Comparison of ENCODE assay signal across 8 cellular contexts in the genomic region with DNA sequence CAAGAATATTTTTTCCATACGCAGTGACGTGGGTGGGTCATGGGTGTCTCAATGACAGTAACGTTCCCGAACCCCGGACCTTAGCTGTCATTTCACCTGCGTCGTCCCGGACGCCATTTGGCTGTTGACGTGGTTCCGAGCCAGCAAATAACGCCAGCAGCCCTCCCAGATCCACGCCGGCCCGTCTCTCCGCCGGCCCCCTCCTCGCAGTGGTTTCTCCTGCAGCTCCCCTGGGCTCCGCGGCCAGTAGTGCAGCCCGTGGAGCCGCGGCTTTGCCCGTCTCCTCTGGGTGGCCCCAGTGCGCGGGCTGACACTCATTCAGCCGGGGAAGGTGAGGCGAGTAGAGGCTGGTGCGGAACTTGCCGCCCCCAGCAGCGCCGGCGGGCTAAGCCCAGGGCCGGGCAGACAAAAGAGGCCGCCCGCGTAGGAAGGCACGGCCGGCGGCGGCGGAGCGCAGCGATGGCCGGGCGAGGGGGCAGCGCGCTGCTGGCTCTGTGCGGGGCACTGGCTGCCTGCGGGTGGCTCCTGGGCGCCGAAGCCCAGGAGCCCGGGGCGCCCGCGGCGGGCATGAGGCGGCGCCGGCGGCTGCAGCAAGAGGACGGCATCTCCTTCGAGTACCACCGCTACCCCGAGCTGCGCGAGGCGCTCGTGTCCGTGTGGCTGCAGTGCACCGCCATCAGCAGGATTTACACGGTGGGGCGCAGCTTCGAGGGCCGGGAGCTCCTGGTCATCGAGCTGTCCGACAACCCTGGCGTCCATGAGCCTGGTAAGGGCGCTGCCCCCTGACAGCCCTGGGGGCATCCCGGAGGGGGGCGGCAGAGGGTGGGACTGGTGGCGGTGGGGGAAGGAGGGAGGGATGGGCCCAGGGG. TPM values are rescaled to one million over a fixed set of nuclear protein-coding genes. Genes with fewer than 3 reads are reported as not detected.
DNase-seq lines count a peak whose midpoint lies in the region; ATAC-seq and TF ChIP-seq lines count a peak whose summit lies in the region.

Gene CPE (plus strand): TSS at position 246 of the 869 bp plus-strand sequence. CDS start 214 bp downstream, at position 460.

- peak within 1 kb of the TSS; percentile 93 for H2AFZ ChIP-seq in HCT116 (ENCODE audit: low read depth, low read length, poor library complexity, severe bottlenecking)

- H3K36me3 ChIP-seq in HCT116 (ENCODE audit: control insufficient read depth in 1 of 2, insufficient read depth in 2 of 2, low read length in 2 of 2) (no peaks in the 10 kb centered on the region), right atrium auricular region (no peaks in the 10 kb centered on the region), prostate gland (no peaks in the 10 kb centered on the region), uterus (no peaks in the 10 kb centered on the region)

- TF ChIP-seq CTCF in HCT116 (IDR thresholded peaks at IDR 0.05 in 2 of 3, conservative IDR thresholded peaks at IDR 0.05 in 1 of 3; ENCODE audit: borderline replicate concordance in 1 of 3, insufficient read depth in 1 of 3, low read depth in 2 of 3, low read length in 2 of 3) (peak; percentile 12 to 47 (median 39); a peak in 4 of 6 replicates), right atrium auricular region (IDR thresholded peaks at IDR 0.05) (peak in 1 of 2 donors; percentile 53), prostate gland (IDR thresholded peaks at IDR 0.05) (peak in 3 of 4 experiments; percentile 21 to 81 (median 72)), uterus (IDR thresholded peaks at IDR 0.05) (peak in 3 of 4 experiments; percentile 54 to 78 (median 62))

- under 1% methylated on average over 73 of the region's 82 CpGs for WGBS in prostate gland

- peak; percentile 35 for TF ChIP-seq POLR2A in HCT116 (IDR thresholded peaks at IDR 0.05; ENCODE audit: borderline replicate concordance, extremely low read depth, insufficient read depth, insufficient read length)
- TF ChIP-seq POLR2A in prostate gland (IDR thresholded peaks at IDR 0.05): peak; percentile 61
- TF ChIP-seq POLR2A in uterus (IDR thresholded peaks at IDR 0.05): peak; percentile 74 to 78

- DNase-seq in ELR (ENCODE audit: low read depth) (peak; percentile 60), HCT116 (ENCODE audit: low read depth, low spot score) (peak; percentile 57), NCI-H1048 (lab: John Stamatoyannopoulos, UW) (peak; percentile 30), astrocyte of the hippocampus (ENCODE audit: low read depth, low spot score) (peak; percentile 94), right atrium auricular region (ENCODE audit: low spot score) (peak; percentile 81), prostate gland (ENCODE audit: low spot score) (peak; percentile 80), uterus (peak; percentile 72 to 77)

- no TSS peak for BruUV-seq in HCT116 (replicated peaks; lab: Mats Ljungman, UMichigan)

- no peaks in the 10 kb centered on the region for H4K20me1 ChIP-seq in HCT116 (ENCODE audit: insufficient read depth)

- peak within 1 kb of the TSS; percentile 55 for H3K9ac ChIP-seq in HCT116 (ENCODE audit: low read length)

- peaks cover 2% of the 10 kb centered on the region for H3K36me3 Mint-ChIP-seq in T-helper 1 cell treated with Interleukin-12 subunit alpha and Interleukin-12 subunit beta and Interleukin-4 antibody, amounts not matched to agents 30 μg/mL and 1 μg/mL, for 36 hours (ENCODE audit: low read depth)

- peaks cover 76% of the 10 kb centered on the region for H3K27me3 Mint-ChIP-seq in T-helper 1 cell treated with Interleukin-12 subunit alpha and Interleukin-12 subunit beta and Interleukin-4 antibody, amounts not matched to agents 30 μg/mL and 1 μg/mL, for 36 hours (ENCODE audit: low read depth)

- CTCF ChIA-PET in HCT116 (lab: Charles Lee): no interaction called here

- H3K4me1 Mint-ChIP-seq in T-helper 1 cell treated with Interleukin-12 subunit alpha and Interleukin-12 subunit beta and Interleukin-4 antibody, amounts not matched to agents 30 μg/mL and 1 μg/mL, for 36 hours (ENCODE audit: low read depth): no peaks in the 10 kb centered on the region

- no peak within 1 kb of the TSS for H3K27ac Mint-ChIP-seq in T-helper 1 cell treated with Interleukin-12 subunit alpha and Interleukin-12 subunit beta and Interleukin-4 antibody, amounts not matched to agents 30 μg/mL and 1 μg/mL, for 36 hours

- H3K4me3 ChIP-seq in HCT116 (replicated peaks in 1 of 2; ENCODE audit: low read depth in 1 of 2, low read length in 2 of 2) (peak within 1 kb of the TSS; percentile 47 to 67), right atrium auricular region (peak within 1 kb of the TSS; percentile 46 to 69), prostate gland (peak within 1 kb of the TSS; percentile 52 to 58), uterus (peak within 1 kb of the TSS; percentile 38 to 44)

- RAD21 ChIA-PET in HCT116 (lab: Charles Lee; ENCODE audit: low non-redundant PET in 1 of 2, low total read pairs in 2 of 2, uncharacterized antibody in 2 of 2, unreplicated experiment in 2 of 2): interaction anchor here in 1 of 2 experiments (0.8 kb wide), 1 partner anchor 11 kb away, joined by 3 read pairs; no protein-coding TSS in a partner anchor

- H3K27me3 ChIP-seq in HCT116 (ENCODE audit: insufficient read depth, low read length): no peaks in the 10 kb centered on the region
- H3K27me3 ChIP-seq in right atrium auricular region: no peaks in the 10 kb centered on the region
- no peaks in the 10 kb centered on the region for H3K27me3 ChIP-seq in prostate gland (replicated peaks; ENCODE audit: insufficient read depth)
- no peaks in the 10 kb centered on the region for H3K27me3 ChIP-seq in uterus

- intact Hi-C loops in HCT116 (cut with micrococcal nuclease): no loop called here
- intact Hi-C loops in prostate gland (cut with DNase I): loop anchor here (10.0 kb wide), 1 partner anchor 86 kb away; no protein-coding TSS in a partner anchor
- intact Hi-C loops in uterus (cut with DNase I; ENCODE audit: low total_unique reads): no loop called here

- peak; percentile 39 for TF ChIP-seq RAD21 in HCT116 (IDR thresholded peaks at IDR 0.05; ENCODE audit: low read depth)

- no peaks in the 10 kb centered on the region for H3K9me2 ChIP-seq in HCT116 (ENCODE audit: insufficient read depth)

- H3K4me3 Mint-ChIP-seq in T-helper 1 cell treated with Interleukin-12 subunit alpha and Interleukin-12 subunit beta and Interleukin-4 antibody, amounts not matched to agents 30 μg/mL and 1 μg/mL, for 36 hours: peak within 1 kb of the TSS; percentile 53

- H3K9me3 Mint-ChIP-seq in T-helper 1 cell treated with Interleukin-12 subunit alpha and Interleukin-12 subunit beta and Interleukin-4 antibody, amounts not matched to agents 30 μg/mL and 1 μg/mL, for 36 hours: no peaks in the 10 kb centered on the region

- no peaks in the 10 kb centered on the region for H3K79me2 ChIP-seq in HCT116 (ENCODE audit: insufficient read depth, low read length)

- peak within 1 kb of the TSS; percentile 54; the same call in 1 of the 2 replicates for H3K27ac ChIP-seq in HCT116 (ENCODE audit: low read depth, low read length)
- H3K27ac ChIP-seq in right atrium auricular region: peak within 1 kb of the TSS; percentile 65 to 78
- H3K27ac ChIP-seq in prostate gland: peak within 1 kb of the TSS; percentile 79 to 93
- peak within 1 kb of the TSS; percentile 74 to 75 for H3K27ac ChIP-seq in uterus

- peak; percentile 98 for ATAC-seq in HCT116

- peaks cover 10 to 24% of the 10 kb centered on the region in 2 experiments for H3K4me1 ChIP-seq in HCT116 (ENCODE audit: control insufficient read depth in 1 of 2, insufficient read depth in 2 of 2, low read length in 2 of 2)
- no peaks in the 10 kb centered on the region for H3K4me1 ChIP-seq in right atrium auricular region
- H3K4me1 ChIP-seq in prostate gland (replicated peaks): no peaks in the 10 kb centered on the region
- H3K4me1 ChIP-seq in uterus: no peaks in the 10 kb centered on the region

- peak within 1 kb of the TSS; percentile 87 for H3K4me2 ChIP-seq in HCT116 (ENCODE audit: low read length)

- H3K9me3 ChIP-seq in HCT116 (ENCODE audit: control insufficient read depth in 1 of 2, insufficient read depth in 1 of 2, low read depth in 1 of 2, low read length in 2 of 2) (no peaks in the 10 kb centered on the region), right atrium auricular region (peaks cover 0 to 11% of the 10 kb centered on the region in 2 donors), prostate gland (no peaks in the 10 kb centered on the region), uterus (peaks cover 0 to 5% of the 10 kb centered on the region in 2 donors)

- POLR2A ChIA-PET in HCT116 (lab: Charles Lee): interaction anchor here (0.5 to 1.8 kb wide), 9 partner anchors 9 to 339 kb away, joined by 3 to 5 read pairs (median 3); partner anchors contain the start of gene MSMO1

TF ChIP-seq in HCT116, 20 proteins besides CTCF, POLR2A, EP300 and RAD21 (continues in another document):
- TF ChIP-seq ZNF274 (IDR thresholded peaks at IDR 0.05; ENCODE audit: low read depth, low read length) (no peak), ELF1 (IDR thresholded peaks at IDR 0.05; ENCODE audit: borderline replicate concordance, low read depth) (no peak), JUND (IDR thresholded peaks at IDR 0.05) (peak; percentile 68), FOSL1 (IDR thresholded peaks at IDR 0.05; ENCODE audit: low read depth) (no peak), EZH2 (IDR thresholded peaks at IDR 0.05) (no peak), CEBPB (IDR thresholded peaks at IDR 0.05; ENCODE audit: low read depth) (no peak), TCF7L2 (IDR thresholded peaks at IDR 0.05; ENCODE audit: borderline replicate concordance, extremely low read depth, insufficient read depth, insufficient read length) (peak; percentile 57), EZH2phosphoT487 (IDR thresholded peaks at IDR 0.05; ENCODE audit: borderline replicate concordance) (no peak), CBX3 (IDR thresholded peaks at IDR 0.05; ENCODE audit: low read depth) (peak; percentile 78)
- TF ChIP-seq, protein P1, sequence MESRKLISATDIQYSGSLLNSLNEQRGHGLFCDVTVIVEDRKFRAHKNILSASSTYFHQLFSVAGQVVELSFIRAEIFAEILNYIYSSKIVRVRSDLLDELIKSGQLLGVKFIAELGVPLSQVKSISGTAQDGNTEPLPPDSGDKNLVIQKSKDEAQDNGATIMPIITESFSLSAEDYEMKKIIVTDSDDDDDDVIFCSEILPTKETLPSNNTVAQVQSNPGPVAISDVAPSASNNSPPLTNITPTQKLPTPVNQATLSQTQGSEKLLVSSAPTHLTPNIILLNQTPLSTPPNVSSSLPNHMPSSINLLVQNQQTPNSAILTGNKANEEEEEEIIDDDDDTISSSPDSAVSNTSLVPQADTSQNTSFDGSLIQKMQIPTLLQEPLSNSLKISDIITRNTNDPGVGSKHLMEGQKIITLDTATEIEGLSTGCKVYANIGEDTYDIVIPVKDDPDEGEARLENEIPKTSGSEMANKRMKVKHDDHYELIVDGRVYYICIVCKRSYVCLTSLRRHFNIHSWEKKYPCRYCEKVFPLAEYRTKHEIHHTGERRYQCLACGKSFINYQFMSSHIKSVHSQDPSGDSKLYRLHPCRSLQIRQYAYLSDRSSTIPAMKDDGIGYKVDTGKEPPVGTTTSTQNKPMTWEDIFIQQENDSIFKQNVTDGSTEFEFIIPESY (IDR thresholded peaks at IDR 0.05; ENCODE audit: extremely low read depth, insufficient replicate concordance, low read length): no peak

RNA-seq across cellular contexts. Expression of gene CPE, which starts in this region (rescaled TPM):
- total RNA-seq in HCT116 (2021; ENCODE audit: unreplicated experiment) (29.3 TPM), right atrium auricular region (10 to 100 TPM; 56.8 to 93.6 TPM), prostate gland (100 to 1,000 TPM; 717 to 885 TPM), uterus (100 to 1,000 TPM in 3 of 4 donors, 10 to 100 TPM in 1; 85.0 to 395 (median 129) TPM)
- 43.8 and 44.7 TPM in 2 replicates for polyA plus RNA-seq in HCT116 (2012)

Comparison
In these comparisons a context has a peak if more than half of its experiments do, and no peak if none do; other contexts are left out.
1. Peak in every context shown above with its lines: DNase-seq, ATAC-seq, H3K4me3 ChIP-seq and H3K27ac ChIP-seq.
2. DNase-seq: peak in every context shown above with its lines; median percentile 94 in astrocyte of the hippocampus; 81 in right atrium auricular region; 80 in prostate gland; 74 in uterus; 60 in ELR; 57 in HCT116; 30 in NCI-H1048.